Comparison of ENCODE assay signal across 9 cellular contexts in the genomic region with DNA sequence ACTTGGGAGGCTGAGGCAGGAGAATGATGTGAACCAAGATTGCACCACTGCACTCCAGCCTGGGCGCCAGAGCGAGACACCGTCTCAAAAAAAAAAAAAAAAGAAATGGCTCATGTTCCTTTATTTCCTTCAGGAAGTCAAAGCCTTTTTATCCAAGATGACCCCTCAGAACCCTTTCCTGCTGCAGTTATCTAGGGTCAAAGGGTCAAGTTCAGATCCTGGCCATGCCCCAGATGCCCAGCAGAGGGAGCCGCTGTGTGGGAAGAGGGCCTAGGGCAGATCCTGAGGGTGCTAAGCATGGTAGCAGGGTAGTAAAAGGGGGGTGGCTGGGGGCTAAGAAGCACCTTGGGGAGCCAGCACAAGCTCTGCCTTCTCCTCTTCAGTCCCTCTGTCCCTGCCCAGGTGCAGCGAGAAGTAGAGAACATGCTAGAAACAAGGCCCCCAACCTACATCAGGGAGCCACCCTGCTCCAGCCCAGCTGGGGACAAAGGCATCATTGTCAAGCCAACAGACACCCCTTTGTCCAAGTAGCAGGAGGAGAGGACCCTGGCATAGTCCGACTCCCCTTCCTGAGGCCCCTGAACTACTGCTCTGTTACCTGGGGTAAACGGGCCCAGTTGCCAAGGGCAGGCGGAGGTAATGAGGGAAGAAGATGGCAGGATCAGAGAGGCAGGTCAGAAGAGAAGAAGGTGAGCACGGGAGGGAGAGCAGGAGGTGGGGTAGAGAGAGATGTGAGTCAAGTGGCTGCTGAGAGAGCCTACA. TPM values are rescaled to one million over a fixed set of nuclear protein-coding genes. Genes with fewer than 3 reads are reported as not detected.
DNase-seq lines count a peak whose midpoint lies in the region; ATAC-seq and TF ChIP-seq lines count a peak whose summit lies in the region.
"Had no signal": no experiment of that assay in that cellular context is flagged by ENCODE, and none has a peak within 500 bp of the region (broad histone marks: within the 10 kb centered on the region; RNA-seq: fewer than 3 reads in every experiment).

No MANE protein-coding gene starts in this region.

- H3K4ac ChIP-seq in mesenchymal stem cell (ENCODE audit: low read depth in 1 of 2, low read length in 2 of 2): no peak overlapping the region

- no peak for TF ChIP-seq EP300 in gastroesophageal sphincter (IDR thresholded peaks at IDR 0.05)

- no peaks in the 10 kb centered on the region for H3K9me3 ChIP-seq in CD4-positive, CD25-positive, alpha-beta regulatory T cell (ENCODE audit: control insufficient read depth in 2 of 2, low read length in 2 of 2)
- H3K9me3 ChIP-seq in gastroesophageal sphincter (no peaks in the 10 kb centered on the region), parathyroid adenoma (ENCODE audit: control insufficient read depth, low read length) (no peaks in the 10 kb centered on the region), mesenchymal stem cell (ENCODE audit: control insufficient read depth, low read length) (no peaks in the 10 kb centered on the region)

- no peak overlapping the region for H4K8ac ChIP-seq in mesenchymal stem cell (ENCODE audit: low read length)

- H3K27me3 ChIP-seq in CD4-positive, CD25-positive, alpha-beta regulatory T cell (ENCODE audit: control insufficient read depth, insufficient read depth, low read length): peaks cover 11% of the 10 kb centered on the region
- H3K27me3 ChIP-seq in gastroesophageal sphincter (peaks cover 25% of the 10 kb centered on the region), parathyroid adenoma (ENCODE audit: control insufficient read depth, insufficient read depth, low read length) (no peaks in the 10 kb centered on the region), mesenchymal stem cell (ENCODE audit: control insufficient read depth in 1 of 2, insufficient read depth in 1 of 2, low read length in 2 of 2) (peaks cover 0 to 8% of the 10 kb centered on the region in 2 experiments)

- no peak overlapping the region for H4K91ac ChIP-seq in mesenchymal stem cell (ENCODE audit: low read length)

- H3K18ac ChIP-seq in mesenchymal stem cell (ENCODE audit: low read depth in 1 of 2, low read length in 2 of 2): no peak overlapping the region

- H3K4me3 Mint-ChIP-seq in CD4-positive, CD25-positive, alpha-beta regulatory T cell: no peak overlapping the region

- H3K27ac Mint-ChIP-seq in CD4-positive, CD25-positive, alpha-beta regulatory T cell: no peak overlapping the region

- H3K4me2 ChIP-seq in parathyroid adenoma (ENCODE audit: low read length) (no peak overlapping the region), mesenchymal stem cell (ENCODE audit: low read length, poor library complexity, severe bottlenecking) (no peak overlapping the region)

- H3K14ac ChIP-seq in mesenchymal stem cell (ENCODE audit: low read length in 2 of 2): no peak overlapping the region

- H3K4me1 ChIP-seq in CD4-positive, CD25-positive, alpha-beta regulatory T cell (ENCODE audit: control insufficient read depth, insufficient read depth, low read length, poor library complexity, severe bottlenecking): peaks cover 5% of the 10 kb centered on the region
- H3K4me1 ChIP-seq in gastroesophageal sphincter (no peaks in the 10 kb centered on the region), parathyroid adenoma (peaks cover 14% of the 10 kb centered on the region), mesenchymal stem cell (ENCODE audit: control insufficient read depth, insufficient read depth, low read depth, low read length) (no peaks in the 10 kb centered on the region)

- H3K27ac ChIP-seq in CD4-positive, CD25-positive, alpha-beta regulatory T cell (ENCODE audit: insufficient read depth, low read length, poor library complexity, severe bottlenecking): no peak overlapping the region
- H3K27ac ChIP-seq in gastroesophageal sphincter (no peak overlapping the region), parathyroid adenoma (no peak overlapping the region), mesenchymal stem cell (ENCODE audit: low read length, poor library complexity, severe bottlenecking) (no peak overlapping the region)
- H3K27ac ChIP-seq: skin epidermis had no signal

- H2BK12ac ChIP-seq in mesenchymal stem cell (ENCODE audit: low read length in 2 of 2): no peak overlapping the region

- H3K23ac ChIP-seq in mesenchymal stem cell (ENCODE audit: low read length in 2 of 2): no peak overlapping the region

- peaks cover 30% of the 10 kb centered on the region for H3K27me3 Mint-ChIP-seq in CD4-positive, CD25-positive, alpha-beta regulatory T cell

- no peak overlapping the region for H2BK15ac ChIP-seq in mesenchymal stem cell (ENCODE audit: low read depth, poor library complexity, severe bottlenecking)

- H3K4me1 Mint-ChIP-seq in CD4-positive, CD25-positive, alpha-beta regulatory T cell: peaks cover 0 to 8% (median 4%) of the 10 kb centered on the region in 4 donors

- H2AFZ ChIP-seq in parathyroid adenoma (no peak overlapping the region), mesenchymal stem cell (ENCODE audit: low read depth, low read length) (no peak overlapping the region)

- H3K79me2 ChIP-seq in parathyroid adenoma: no peaks in the 10 kb centered on the region

- TF ChIP-seq POLR2A in gastroesophageal sphincter (IDR thresholded peaks at IDR 0.05): no peak
- TF ChIP-seq POLR2A in GM18505 (IDR thresholded peaks at IDR 0.05; ENCODE audit: borderline replicate concordance, extremely low read depth, insufficient read depth, insufficient read length): no peak

- DNase-seq in CD4-positive, CD25-positive, alpha-beta regulatory T cell: peak; percentile 27 to 63 (median 42)
- DNase-seq in NOMO-1 treated with dmso at 0.1 percent for 144 hours (lab: John Stamatoyannopoulos, UW; ENCODE audit: unreplicated experiment) (peak; percentile 33), mesenchymal stem cell (no peak)
- DNase-seq in activated T-helper 9 cell treated with anti-CD3 and anti-CD28 coated beads, Interleukin-2, amount 50 U/mL, for 16 hours (ENCODE audit: low read depth): peak; percentile 31

- peak; percentile 32 to 64 for ATAC-seq in CD4-positive, CD25-positive, alpha-beta regulatory T cell (ENCODE audit: low read depth in 2 of 2)
- peak; percentile 65 for ATAC-seq in GM21717 (IDR thresholded peaks at IDR 0.05; ENCODE audit: unreplicated experiment)
- peak; percentile 55 for ATAC-seq in gastroesophageal sphincter
- ATAC-seq in GM18505 (IDR thresholded peaks at IDR 0.05; ENCODE audit: unreplicated experiment): no peak

- H3K36me3 Mint-ChIP-seq in CD4-positive, CD25-positive, alpha-beta regulatory T cell: no peaks in the 10 kb centered on the region

- peak in 3 of 4 experiments; percentile 61 to 79 (median 75) for TF ChIP-seq CTCF in gastroesophageal sphincter (IDR thresholded peaks at IDR 0.05)
- TF ChIP-seq CTCF in parathyroid adenoma (IDR thresholded peaks at IDR 0.05): peak; percentile 85

- no peak overlapping the region for H3K9ac ChIP-seq in parathyroid adenoma
- no peak overlapping the region for H3K9ac ChIP-seq in mesenchymal stem cell (ENCODE audit: low read length)

- no peak overlapping the region for H3K4me3 ChIP-seq in CD4-positive, CD25-positive, alpha-beta regulatory T cell (ENCODE audit: low read depth, low read length)
- H3K4me3 ChIP-seq in gastroesophageal sphincter (no peak overlapping the region), parathyroid adenoma (ENCODE audit: low read depth, low read length) (no peak overlapping the region), mesenchymal stem cell (ENCODE audit: insufficient read depth in 1 of 2, low read depth in 1 of 2, low read length in 2 of 2) (no peak overlapping the region)
- H3K4me3 ChIP-seq: skin epidermis had no signal

- no peak overlapping the region for H2AK5ac ChIP-seq in mesenchymal stem cell (ENCODE audit: low read length, severe bottlenecking)

- 54 to 65% methylated on average over 2 to 4 of the region's 9 CpGs for WGBS in gastroesophageal sphincter (ENCODE audit: low coverage in 1 of 2), 2 donors
- WGBS in mesenchymal stem cell: 76% methylated on average over 7 of the region's 9 CpGs

- no peak overlapping the region for H2BK5ac ChIP-seq in mesenchymal stem cell (ENCODE audit: low read depth, low read length, poor library complexity, severe bottlenecking)

- no peak overlapping the region for H2BK120ac ChIP-seq in mesenchymal stem cell (ENCODE audit: low read depth, low read length)

- peaks cover 2% of the 10 kb centered on the region for H3K36me3 ChIP-seq in CD4-positive, CD25-positive, alpha-beta regulatory T cell (ENCODE audit: control insufficient read depth, insufficient read depth, low read length)
- H3K36me3 ChIP-seq in gastroesophageal sphincter (peaks cover 0 to 3% of the 10 kb centered on the region in 2 donors), parathyroid adenoma (ENCODE audit: control insufficient read depth, insufficient read depth, low read length) (no peaks in the 10 kb centered on the region), mesenchymal stem cell (ENCODE audit: control insufficient read depth in 1 of 2, insufficient read depth in 2 of 2, low read depth in 1 of 2, low read length in 2 of 2) (no peaks in the 10 kb centered on the region)

- no peaks in the 10 kb centered on the region for H3K9me3 Mint-ChIP-seq in CD4-positive, CD25-positive, alpha-beta regulatory T cell

- H3K79me1 ChIP-seq in mesenchymal stem cell (replicated peaks; ENCODE audit: low read length, poor library complexity, severe bottlenecking): no peaks in the 10 kb centered on the region

RNA-seq across cellular contexts. Expression of a gene that starts 6.5 kb away (rescaled TPM):
- total RNA-seq in CD4-positive, CD25-positive, alpha-beta regulatory T cell: 2.8 TPM
- under 1 TPM in 1 of 4 donors, not detected in 3; 0.18 TPM for polyA plus RNA-seq in CD4-positive, CD25-positive, alpha-beta regulatory T cell
- total RNA-seq in gastroesophageal sphincter: 1 to 10 TPM in 1 of 4 donors, under 1 TPM in 2, not detected in 1; 0.37 to 1.6 (median 0.77) TPM
- 0.12 TPM for polyA plus RNA-seq in mesenchymal stem cell (2013, experiment 1 of 2)
- polyA plus RNA-seq in mesenchymal stem cell (2013, experiment 2 of 2): 0.10 TPM

RNA-seq across cellular contexts. Expression of a gene that starts 13.8 kb away (rescaled TPM):
- 1,288 TPM for total RNA-seq in CD4-positive, CD25-positive, alpha-beta regulatory T cell
- polyA plus RNA-seq in CD4-positive, CD25-positive, alpha-beta regulatory T cell: 100 to 1,000 TPM; 750 to 913 (median 830) TPM
- 100 to 1,000 TPM; 250 to 459 (median 349) TPM for total RNA-seq in gastroesophageal sphincter
- polyA plus RNA-seq in mesenchymal stem cell (2013, experiment 1 of 2): 983 TPM
- 943 TPM for polyA plus RNA-seq in mesenchymal stem cell (2013, experiment 2 of 2)

RNA-seq across cellular contexts. Expression of a gene that starts 14.4 kb away (rescaled TPM):
- 38.9 TPM for total RNA-seq in CD4-positive, CD25-positive, alpha-beta regulatory T cell
- 10 to 100 TPM; 18.2 to 21.5 (median 19.6) TPM for polyA plus RNA-seq in CD4-positive, CD25-positive, alpha-beta regulatory T cell
- 10 to 100 TPM; 32.5 to 62.4 (median 49.3) TPM for total RNA-seq in gastroesophageal sphincter
- 34.7 TPM for polyA plus RNA-seq in mesenchymal stem cell (2013, experiment 1 of 2)
- 34.1 TPM for polyA plus RNA-seq in mesenchymal stem cell (2013, experiment 2 of 2)

RNA-seq across cellular contexts. Expression of a gene that starts 30.6 kb away (rescaled TPM):
- 65.3 TPM for total RNA-seq in CD4-positive, CD25-positive, alpha-beta regulatory T cell
- polyA plus RNA-seq in CD4-positive, CD25-positive, alpha-beta regulatory T cell: 100 to 1,000 TPM; 151 to 213 (median 168) TPM
- total RNA-seq in gastroesophageal sphincter: 100 to 1,000 TPM in 1 of 4 donors, 10 to 100 TPM in 3; 47.0 to 138 (median 57.5) TPM
- 182 TPM for polyA plus RNA-seq in mesenchymal stem cell (2013, experiment 1 of 2)
- 182 TPM for polyA plus RNA-seq in mesenchymal stem cell (2013, experiment 2 of 2)
